Comparison of ENCODE assay signal across 8 cellular contexts in the genomic region with DNA sequence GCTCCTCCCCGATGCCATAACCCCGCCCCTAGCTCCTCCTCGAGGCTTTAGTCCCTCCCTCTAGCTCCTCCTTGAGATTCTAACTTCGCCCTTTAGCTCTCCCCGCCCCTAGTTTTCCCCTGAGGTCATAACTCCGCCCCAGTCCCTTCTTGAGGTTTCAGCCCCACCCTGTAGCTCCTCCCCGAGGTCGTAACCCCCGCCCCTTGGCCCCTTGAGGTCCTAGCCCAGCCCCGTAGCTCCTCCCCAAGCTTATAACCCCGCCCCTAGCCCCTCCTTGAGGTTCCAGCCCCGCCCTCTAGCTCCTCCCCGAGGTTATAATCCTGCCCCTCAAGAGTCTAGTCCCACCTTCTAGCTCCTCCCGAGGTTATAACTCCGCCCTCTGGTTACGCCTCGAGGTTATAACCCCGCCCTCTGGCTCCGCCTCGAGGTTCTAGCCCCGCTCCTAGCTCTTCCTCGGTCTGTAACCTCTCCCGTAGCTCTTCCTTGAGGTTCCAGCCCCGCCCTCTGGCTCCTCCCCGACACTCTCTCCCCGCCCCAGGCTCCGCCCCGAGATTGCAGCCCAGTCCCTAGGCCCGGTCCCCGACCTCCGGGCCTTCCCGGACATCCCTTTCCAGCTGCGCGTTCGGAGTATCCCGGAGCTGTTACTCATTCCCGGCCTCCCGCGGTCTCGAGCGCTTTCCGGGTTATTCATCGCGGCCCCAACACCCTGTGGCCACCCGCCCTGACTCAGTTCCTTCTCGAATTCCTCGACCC.
DNase-seq lines count a peak whose midpoint lies in the region; ATAC-seq, FAIRE-seq and TF ChIP-seq lines count a peak whose summit lies in the region.

No MANE protein-coding gene starts in this region.

- no peaks in the 10 kb centered on the region for H3K27me3 ChIP-seq in layer of hippocampus (ENCODE audit: control insufficient read depth, insufficient read depth, low read length)

- peak; percentile 100 for DNase-seq in AG09319 (ENCODE audit: extremely low read depth, low read depth)
- DNase-seq in NCI-H345 treated with DMSO at 0.1 percent for 48 hours (lab: John Stamatoyannopoulos, UW; ENCODE audit: unreplicated experiment), result peak; percentile 96
- peak; percentile 99 for DNase-seq in activated CD4-positive, alpha-beta T cell treated with anti-CD3 and anti-CD28 coated beads for 48 hours
- peak; percentile 91 to 94 (median 92) for DNase-seq in stimulated activated CD4-positive, alpha-beta T cell treated with anti-CD3 and anti-CD28 coated beads, Interleukin-1b, Interleukin-23, amount 100 ng/mL, for 24 hours (ENCODE audit: low read depth in 4 of 4, low spot score in 1 of 4)

- no peak for TF ChIP-seq CTCF in AG09319 (IDR thresholded peaks at IDR 0.05; ENCODE audit: low read depth, low read length)

- ATAC-seq in GM19035 (IDR thresholded peaks at IDR 0.05; ENCODE audit: unreplicated experiment) (peak; percentile 87), HG03342 (IDR thresholded peaks at IDR 0.05; ENCODE audit: unreplicated experiment) (peak; percentile 79)

- FAIRE-seq in colon (lab: Jason Lieb, UNC), result peak; percentile 87

- peak overlapping the region; percentile 68 for H3K27ac ChIP-seq in layer of hippocampus (ENCODE audit: low read depth, low read length)

Comparison
In these comparisons a context has a peak if more than half of its experiments do, and no peak if none do; other contexts are left out.
1. Peak in every context shown above with its lines: DNase-seq, ATAC-seq and H3K27ac ChIP-seq.